In genomic region chr1:172605641-172606040, GRCh38 we compare ENCODE assay signal across 21 cellular contexts. TPM values are rescaled to one million over a fixed set of nuclear protein-coding genes. Genes with fewer than 3 reads are reported as not detected.
A peak's percentile ranks its signal among the peaks of the same experiment; 100 is the strongest.
DNase-seq lines count a peak whose midpoint lies in the region; FAIRE-seq lines count a peak whose summit lies in the region.
"Had no signal": no experiment of that assay in that cellular context is flagged by ENCODE, and none has a peak within 500 bp of the region (broad histone marks: within the 10 kb centered on the region; RNA-seq: fewer than 3 reads in every experiment).

No MANE protein-coding gene starts in this region.

- no peak overlapping the region for H3K4me2 ChIP-seq in Karpas-422 (ENCODE audit: low read depth, low read length, poor library complexity, severe bottlenecking)
- H3K4me2 ChIP-seq: BLaER1, GM23338 had no signal

- H3K27ac ChIP-seq in Karpas-422 (ENCODE audit: low read length): no peak overlapping the region
- H3K27ac ChIP-seq: BLaER1, C4-2B had no signal

- no peaks in the 10 kb centered on the region for H3K9me3 ChIP-seq in Karpas-422 (ENCODE audit: low read length)
- H3K9me3 ChIP-seq: BLaER1, Caco-2, HAP-1 had no signal

- peaks cover 41% of the 10 kb centered on the region; the same call in 1 of the 2 replicates for H3K36me3 ChIP-seq in Karpas-422 (ENCODE audit: insufficient read depth, low read length)
- H3K36me3 ChIP-seq: HAP-1 had no signal

- H4K20me1 ChIP-seq in Karpas-422 (ENCODE audit: insufficient read depth, low read depth, low read length): no peaks in the 10 kb centered on the region; the same call in 1 of the 2 replicates
- H4K20me1 ChIP-seq: BLaER1 had no signal

- H3K27me3 Mint-ChIP-seq in activated naive CD8-positive, alpha-beta T cell treated with anti-CD3 and anti-CD28 coated beads for 36 hours: no peaks in the 10 kb centered on the region
- H3K27me3 Mint-ChIP-seq: B cell; CD4-positive, CD25-positive, alpha-beta regulatory T cell had no signal

- H3K4me1 Mint-ChIP-seq in activated naive CD8-positive, alpha-beta T cell treated with anti-CD3 and anti-CD28 coated beads for 36 hours: peaks cover 13% of the 10 kb centered on the region
- H3K4me1 Mint-ChIP-seq: B cell, GM23338 had no signal

- H3K4me1 ChIP-seq in Karpas-422 (ENCODE audit: low read length): peaks cover 30% of the 10 kb centered on the region
- H3K4me1 ChIP-seq: BLaER1 had no signal

- no peak overlapping the region for H3K9ac ChIP-seq in Karpas-422 (ENCODE audit: low read length)
- H3K9ac ChIP-seq: BLaER1 had no signal

- FAIRE-seq in A204.1 (lab: Jason Lieb, UNC) (peak; percentile 90), GM19239 (lab: Jason Lieb, UNC) (peak; percentile 48), colon (lab: Jason Lieb, UNC) (peak; percentile 69)
- FAIRE-seq: GM12892 had no signal

- no peaks in the 10 kb centered on the region for H3K27me3 ChIP-seq in Karpas-422 (ENCODE audit: low read length)
- H3K27me3 ChIP-seq: BLaER1 had no signal

- H3K9me3 Mint-ChIP-seq in activated naive CD8-positive, alpha-beta T cell treated with anti-CD3 and anti-CD28 coated beads for 36 hours: no peaks in the 10 kb centered on the region
- H3K9me3 Mint-ChIP-seq: CD4-positive, CD25-positive, alpha-beta regulatory T cell; CD8-positive, alpha-beta T cell; GM23338 had no signal

- DNase-seq in GM19239 (ENCODE audit: insufficient read length, low spot score): no peak
- DNase-seq in Karpas-422: peak; percentile 1
- DNase-seq in activated naive CD8-positive, alpha-beta T cell treated with anti-CD3 and anti-CD28 coated beads for 36 hours: no peak
- DNase-seq in activated naive CD4-positive, alpha-beta T cell treated with Interleukin-2 at 50 U/mL for 16 hours: no peak
- no peak for DNase-seq in NCI-H1930 (lab: John Stamatoyannopoulos, UW)
- no peak for DNase-seq in stimulated activated CD4-positive, alpha-beta T cell treated with anti-CD3 and anti-CD28 coated beads, Interleukin-1b, Interleukin-23, amount 100 ng/mL, for 48 hours
- DNase-seq: Caco-2; CD4-positive, CD25-positive, alpha-beta regulatory T cell; CD8-positive, alpha-beta T cell; DMS153; DND-41 had no signal

- H3K4me3 Mint-ChIP-seq in activated naive CD8-positive, alpha-beta T cell treated with anti-CD3 and anti-CD28 coated beads for 36 hours: no peak overlapping the region
- H3K4me3 Mint-ChIP-seq: B cell; CD4-positive, CD25-positive, alpha-beta regulatory T cell; CD8-positive, alpha-beta T cell; GM23338 had no signal

- H3K4me3 ChIP-seq in Karpas-422 (ENCODE audit: low read length): no peak overlapping the region
- H3K4me3 ChIP-seq: BLaER1, GM23338, HAP-1 had no signal

- no peak overlapping the region for H2AFZ ChIP-seq in Karpas-422 (ENCODE audit: low read length)
- H2AFZ ChIP-seq: GM23338 had no signal

- no peaks in the 10 kb centered on the region for H3K9me2 ChIP-seq in Karpas-422 (replicated peaks; ENCODE audit: insufficient read depth, low read length)

- no peak overlapping the region for H3K27ac Mint-ChIP-seq in activated naive CD8-positive, alpha-beta T cell treated with anti-CD3 and anti-CD28 coated beads for 36 hours
- H3K27ac Mint-ChIP-seq: B cell; CD4-positive, CD25-positive, alpha-beta regulatory T cell; CD8-positive, alpha-beta T cell; GM23338 had no signal

- peaks cover 30% of the 10 kb centered on the region for H3K79me2 ChIP-seq in Karpas-422 (ENCODE audit: low read length)

- H3K36me3 Mint-ChIP-seq in activated naive CD8-positive, alpha-beta T cell treated with anti-CD3 and anti-CD28 coated beads for 36 hours: peaks cover 19% of the 10 kb centered on the region

RNA-seq across cellular contexts. Expression of gene FASLG, which starts 53.3 kb away (rescaled TPM):
- total RNA-seq in Karpas-422 (2014; rRNA removed; shearing (Covaris generic); ENCODE audit: low replicate concordance): not detected in 2 replicates
- total RNA-seq in activated naive CD8-positive, alpha-beta T cell treated with anti-CD3 and anti-CD28 coated beads for 36 hours: 10 to 100 TPM; 11.8 to 12.5 TPM
- total RNA-seq: A172, Caco-2, GM23338, H4 had no signal

Comparison
In these comparisons a context has a peak if more than half of its experiments do, and no peak if none do; other contexts are left out.
1. RNA of gene FASLG, which starts 53.3 kb away (total RNA-seq): 11.8 to 12.5 TPM in activated naive CD8-positive, alpha-beta T cell treated with anti-CD3 and anti-CD28 coated beads for 36 hours; not detected in Karpas-422; every median in the first group is over 10 times any median in the second.